Comparison of ENCODE assay signal across 19 cellular contexts in genomic region chr1:229138066-229138465, GRCh38.
"Had no signal": no experiment of that assay in that cellular context is flagged by ENCODE, and none has a peak within 500 bp of the region (broad histone marks: within the 10 kb centered on the region; RNA-seq: fewer than 3 reads in every experiment).

No MANE protein-coding gene starts in this region.

- H3K27ac Mint-ChIP-seq: activated CD4-positive, alpha-beta memory T cell treated with anti-CD3 and anti-CD28 coated beads, Interleukin-2, amount 10 ng/mL, durations not matched to agents 7 days and 5 days; activated CD4-positive, alpha-beta T cell treated with anti-CD3 and anti-CD28 coated beads, Interleukin-2, amount 10 ng/mL, durations not matched to agents 24 days and 14 days had no signal

- H3K4me3 Mint-ChIP-seq: activated CD4-positive, alpha-beta memory T cell treated with anti-CD3 and anti-CD28 coated beads, Interleukin-2, amount 10 ng/mL, durations not matched to agents 7 days and 5 days; activated CD4-positive, alpha-beta T cell treated with anti-CD3 and anti-CD28 coated beads, Interleukin-2, amount 10 ng/mL, durations not matched to agents 24 days and 14 days; activated naive CD4-positive, alpha-beta T cell treated with anti-CD3 and anti-CD28 coated beads, Interleukin-2, amount 10 ng/mL, durations not matched to agents 7 days and 5 days; dendritic cell treated with granulocyte-macrophage colony-stimulating factor and Interleukin-4, amounts not matched to agents 40 ng/mL and 50 ng/mL, for 4 days had no signal

- DNase-seq: activated CD4-positive, alpha-beta memory T cell treated with anti-CD3 and anti-CD28 coated beads, Interleukin-2, amount 10 ng/mL, durations not matched to agents 7 days and 5 days; activated CD4-positive, alpha-beta T cell treated with anti-CD3 and anti-CD28 coated beads, Interleukin-2, amount 10 ng/mL, durations not matched to agents 24 days and 14 days; activated effector memory CD4-positive, alpha-beta T cell treated with anti-CD3 and anti-CD28 coated beads, Interleukin-2, amount 50 U/mL, for 16 hours; activated naive CD4-positive, alpha-beta T cell treated with anti-CD3 and anti-CD28 coated beads, Interleukin-2, amount 10 ng/mL, durations not matched to agents 7 days and 5 days; brain microvascular endothelial cell; caudate nucleus; effector CD4-positive, alpha-beta T cell; erythroblast; head of caudate nucleus; hypothalamus; left ventricle myocardium superior; mammary epithelial cell; nucleus accumbens; right cardiac atrium; stimulated activated CD4-positive, alpha-beta T cell treated with anti-CD3 and anti-CD28 coated beads, Interleukin-12 subunit alpha, Interleukin-12 subunit beta, amount 100 ng/mL, for 4 hours; stimulated activated CD4-positive, alpha-beta T cell treated with anti-CD3 and anti-CD28 coated beads, Interleukin-4, amount 100 ng/mL, for 4 hours; stimulated activated naive CD8-positive, alpha-beta T cell treated with anti-CD3 and anti-CD28 coated beads, Interleukin-15, Interleukin-2, amounts not matched to agents 100 U/mL and 50 U/mL, for 24 hours; upper lobe of left lung had no signal

- H3K27me3 Mint-ChIP-seq: activated CD4-positive, alpha-beta memory T cell treated with anti-CD3 and anti-CD28 coated beads, Interleukin-2, amount 10 ng/mL, durations not matched to agents 7 days and 5 days; activated CD4-positive, alpha-beta T cell treated with anti-CD3 and anti-CD28 coated beads, Interleukin-2, amount 10 ng/mL, durations not matched to agents 24 days and 14 days had no signal
